In the genomic region with DNA sequence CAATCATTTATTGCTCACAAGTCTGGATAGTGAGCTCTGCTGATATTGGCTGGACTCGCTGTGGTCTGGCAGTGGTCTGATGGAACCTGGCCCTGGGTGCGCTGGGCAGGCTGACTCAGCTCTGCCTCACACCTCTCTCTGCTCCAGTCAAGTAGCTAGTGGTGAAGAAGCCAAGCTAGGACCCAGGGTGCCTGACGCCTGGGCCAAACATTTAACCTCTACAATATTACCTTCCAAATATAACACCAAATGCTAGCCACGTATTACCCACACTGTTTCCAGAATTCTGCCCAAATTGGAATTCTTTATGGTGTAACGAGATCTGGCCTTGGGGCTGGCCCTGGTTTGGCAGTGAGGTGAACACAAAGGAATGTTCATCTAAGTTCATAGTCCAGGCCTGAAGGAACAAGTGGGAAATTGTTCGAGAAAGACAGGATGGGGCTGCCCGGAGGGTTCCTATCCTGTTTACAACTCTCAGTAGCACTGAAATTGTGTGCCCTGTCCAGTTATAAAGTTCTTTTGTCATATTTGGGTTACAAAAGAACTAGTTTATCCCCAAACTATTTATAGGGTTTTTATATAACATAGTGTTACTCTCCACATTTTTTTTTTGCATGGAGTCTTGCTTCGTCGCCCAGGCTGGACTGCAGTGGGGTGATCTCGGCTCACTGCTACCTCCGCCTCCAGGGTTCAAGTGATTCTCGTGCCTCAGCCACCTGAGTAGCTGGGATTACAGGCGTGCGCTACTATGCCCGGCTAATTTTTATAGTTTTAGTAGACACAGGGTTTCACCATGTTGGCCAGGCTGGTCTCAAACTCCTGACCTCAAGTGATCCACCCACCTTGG, we compare ENCODE assay signal across 1 cellular context.
TF ChIP-seq lines count a peak whose summit lies in the region.

No MANE protein-coding gene starts in this region.

TF ChIP-seq in K562, 482 proteins besides CTCF, POLR2A, EP300 and RAD21:
- TF ChIP-seq HDAC8 (tag; IDR thresholded peaks at IDR 0.05) (no peak), ZEB2 (IDR thresholded peaks at IDR 0.05) (no peak), ZKSCAN1 (IDR thresholded peaks at IDR 0.05; ENCODE audit: low read depth, low read length) (no peak), SAFB2 (IDR thresholded peaks at IDR 0.05; ENCODE audit: borderline replicate concordance, low read depth, low read length, severe bottlenecking) (no peak), ZNF23 (CRISPR knock-in tag; IDR thresholded peaks at IDR 0.05) (no peak), NRF1 (conservative IDR thresholded peaks at IDR 0.05 in 1 of 2, IDR thresholded peaks at IDR 0.05 in 1 of 2) (no peak), TAF1 (IDR thresholded peaks at IDR 0.05; ENCODE audit: control insufficient read depth, extremely low read depth, insufficient read depth, low read length, severe bottlenecking) (no peak), ZNF274 (IDR thresholded peaks at IDR 0.05; ENCODE audit: borderline replicate concordance, low read depth, low read length) (no peak), SIX5 (IDR thresholded peaks at IDR 0.05; ENCODE audit: borderline replicate concordance in 1 of 2, insufficient read depth in 1 of 2, low read depth in 1 of 2, low read length in 2 of 2) (no peak), ZNF766 (CRISPR knock-in tag; conservative IDR thresholded peaks at IDR 0.05) (no peak), ZFP30 (CRISPR knock-in tag; IDR thresholded peaks at IDR 0.05; ENCODE audit: borderline replicate concordance) (no peak), ZBTB1 (CRISPR knock-in tag; IDR thresholded peaks at IDR 0.05; ENCODE audit: borderline replicate concordance, low read depth) (no peak), CEBPB (tag; IDR thresholded peaks at IDR 0.05) (no peak), ZNF695 (CRISPR knock-in tag; IDR thresholded peaks at IDR 0.05) (no peak), ZNF133 (CRISPR knock-in tag; IDR thresholded peaks at IDR 0.05) (no peak)
- TF ChIP-seq, protein P1, sequence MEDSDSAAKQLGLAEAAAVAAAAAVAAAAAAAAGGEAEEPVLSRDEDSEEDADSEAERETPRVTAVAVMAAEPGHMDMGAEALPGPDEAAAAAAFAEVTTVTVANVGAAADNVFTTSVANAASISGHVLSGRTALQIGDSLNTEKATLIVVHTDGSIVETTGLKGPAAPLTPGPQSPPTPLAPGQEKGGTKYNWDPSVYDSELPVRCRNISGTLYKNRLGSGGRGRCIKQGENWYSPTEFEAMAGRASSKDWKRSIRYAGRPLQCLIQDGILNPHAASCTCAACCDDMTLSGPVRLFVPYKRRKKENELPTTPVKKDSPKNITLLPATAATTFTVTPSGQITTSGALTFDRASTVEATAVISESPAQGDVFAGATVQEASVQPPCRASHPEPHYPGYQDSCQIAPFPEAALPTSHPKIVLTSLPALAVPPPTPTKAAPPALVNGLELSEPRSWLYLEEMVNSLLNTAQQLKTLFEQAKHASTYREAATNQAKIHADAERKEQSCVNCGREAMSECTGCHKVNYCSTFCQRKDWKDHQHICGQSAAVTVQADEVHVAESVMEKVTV (CRISPR knock-in tag; IDR thresholded peaks at IDR 0.05): no peak
- TF ChIP-seq, protein P2, sequence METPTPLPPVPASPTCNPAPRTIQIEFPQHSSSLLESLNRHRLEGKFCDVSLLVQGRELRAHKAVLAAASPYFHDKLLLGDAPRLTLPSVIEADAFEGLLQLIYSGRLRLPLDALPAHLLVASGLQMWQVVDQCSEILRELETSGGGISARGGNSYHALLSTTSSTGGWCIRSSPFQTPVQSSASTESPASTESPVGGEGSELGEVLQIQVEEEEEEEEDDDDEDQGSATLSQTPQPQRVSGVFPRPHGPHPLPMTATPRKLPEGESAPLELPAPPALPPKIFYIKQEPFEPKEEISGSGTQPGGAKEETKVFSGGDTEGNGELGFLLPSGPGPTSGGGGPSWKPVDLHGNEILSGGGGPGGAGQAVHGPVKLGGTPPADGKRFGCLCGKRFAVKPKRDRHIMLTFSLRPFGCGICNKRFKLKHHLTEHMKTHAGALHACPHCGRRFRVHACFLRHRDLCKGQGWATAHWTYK (CRISPR knock-in tag; IDR thresholded peaks at IDR 0.05): no peak
- TF ChIP-seq, protein P3, sequence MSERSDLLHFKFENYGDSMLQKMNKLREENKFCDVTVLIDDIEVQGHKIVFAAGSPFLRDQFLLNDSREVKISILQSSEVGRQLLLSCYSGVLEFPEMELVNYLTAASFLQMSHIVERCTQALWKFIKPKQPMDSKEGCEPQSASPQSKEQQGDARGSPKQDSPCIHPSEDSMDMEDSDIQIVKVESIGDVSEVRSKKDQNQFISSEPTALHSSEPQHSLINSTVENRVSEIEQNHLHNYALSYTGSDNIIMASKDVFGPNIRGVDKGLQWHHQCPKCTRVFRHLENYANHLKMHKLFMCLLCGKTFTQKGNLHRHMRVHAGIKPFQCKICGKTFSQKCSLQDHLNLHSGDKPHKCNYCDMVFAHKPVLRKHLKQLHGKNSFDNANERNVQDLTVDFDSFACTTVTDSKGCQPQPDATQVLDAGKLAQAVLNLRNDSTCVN (CRISPR knock-in tag; IDR thresholded peaks at IDR 0.05): no peak
- TF ChIP-seq, protein P4, sequence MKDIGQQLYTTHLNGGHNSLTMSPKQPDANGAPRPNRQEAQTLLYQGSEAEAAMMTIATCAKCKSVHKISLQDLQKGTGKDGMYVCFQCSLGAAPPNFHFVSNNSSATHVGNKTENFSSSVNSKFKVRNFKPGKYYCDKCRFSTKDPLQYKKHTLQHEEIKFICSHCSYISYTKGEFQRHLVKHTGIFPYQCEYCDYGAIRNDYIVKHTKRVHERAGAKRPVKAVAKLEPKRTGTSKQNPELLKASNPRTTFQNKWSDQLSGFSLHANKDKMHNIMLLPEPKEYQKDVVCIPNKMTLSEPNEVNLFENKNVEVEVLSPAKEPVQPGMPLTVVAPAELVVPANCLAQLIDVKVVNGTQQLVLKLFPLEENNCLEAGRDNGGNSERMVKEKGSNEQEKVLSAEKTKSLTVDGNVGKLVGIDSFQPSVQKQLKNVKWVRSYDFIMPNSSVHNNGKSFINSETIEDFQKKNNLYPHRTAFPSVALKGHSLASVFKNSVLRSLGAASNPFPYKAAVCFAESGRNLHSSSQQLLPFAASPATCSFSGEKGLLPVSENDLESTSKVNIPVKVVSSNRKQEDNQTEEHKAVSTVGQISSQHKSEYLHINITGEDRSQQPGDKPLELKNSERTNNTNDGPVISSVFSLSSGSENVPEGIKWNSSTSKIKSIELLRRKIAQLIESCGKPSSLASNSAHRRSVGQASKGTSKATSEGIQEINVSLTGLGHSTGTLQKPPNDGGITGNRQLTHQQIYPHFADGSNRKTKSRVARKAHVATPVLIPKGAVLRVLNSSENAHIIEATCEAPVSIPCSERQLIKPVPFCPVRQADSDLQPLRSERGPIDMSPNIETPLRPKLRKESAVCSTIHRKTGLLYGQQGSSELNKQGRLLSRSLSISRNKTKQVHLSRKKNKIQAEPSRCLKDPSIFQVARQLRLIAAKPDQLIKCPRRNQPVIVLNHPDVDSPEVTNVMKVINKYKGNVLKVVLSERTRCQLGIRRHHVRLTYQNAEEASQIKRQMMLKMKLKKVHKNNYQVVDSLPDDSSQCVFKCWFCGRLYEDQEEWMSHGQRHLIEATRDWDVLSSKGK (CRISPR knock-in tag; IDR thresholded peaks at IDR 0.05): no peak
- TF ChIP-seq, protein P5, sequence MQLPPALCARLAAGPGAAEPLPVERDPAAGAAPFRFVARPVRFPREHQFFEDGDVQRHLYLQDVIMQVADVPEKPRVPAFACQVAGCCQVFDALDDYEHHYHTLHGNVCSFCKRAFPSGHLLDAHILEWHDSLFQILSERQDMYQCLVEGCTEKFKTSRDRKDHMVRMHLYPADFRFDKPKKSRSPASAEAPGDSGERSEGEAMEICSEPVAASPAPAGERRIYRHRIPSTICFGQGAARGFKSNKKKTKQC (CRISPR knock-in tag; IDR thresholded peaks at IDR 0.05): no peak
